Comparison of ENCODE assay signal across 11 cellular contexts in genomic region chr19:2148482-2149135, GRCh38. TPM values are rescaled to one million over a fixed set of nuclear protein-coding genes. Genes with fewer than 3 reads are reported as not detected.
A peak's percentile ranks its signal among the peaks of the same experiment; 100 is the strongest.
DNase-seq lines count a peak whose midpoint lies in the region; ATAC-seq and TF ChIP-seq lines count a peak whose summit lies in the region.
"Had no signal": no experiment of that assay in that cellular context is flagged by ENCODE, and none has a peak within 500 bp of the region (broad histone marks: within the 10 kb centered on the region; RNA-seq: fewer than 3 reads in every experiment).

No MANE protein-coding gene starts in this region.

- 0 out of 2 replicates have a peak overlapping the region, but pooled peaks have one; percentile 11 for H3K4me2 ChIP-seq in HCT116 (ENCODE audit: low read length)
- peak overlapping the region; percentile 91 for H3K4me2 ChIP-seq in smooth muscle cell

- intact Hi-C loops in HCT116 (cut with micrococcal nuclease) (no loop called here), activated B cell treated with CpG ODN at 0.5 μM for 24 hours (cut with micrococcal nuclease) (no loop called here), posterior vena cava (cut with DNase I) (no loop called here)

- DNase-seq in HCT116 (ENCODE audit: low read depth, low spot score) = no peak
- no peak for DNase-seq in activated B cell treated with CpG ODN at 0.5 μM for 24 hours
- DNase-seq in chondrocyte (ENCODE audit: low spot score) = no peak
- no peak for DNase-seq in smooth muscle cell (lab: John Stamatoyannopoulos, UW; ENCODE audit: unreplicated experiment)
- no peak for DNase-seq in posterior vena cava (ENCODE audit: low spot score)
- no peak for DNase-seq in amygdala (lab: John Stamatoyannopoulos, UW)
- no peak for DNase-seq in activated gamma-delta T cell (lab: John Stamatoyannopoulos, UW)
- DNase-seq: heart left ventricle, NCI-H1930, SJCRH30, substantia nigra had no signal

- peaks cover 51% of the 10 kb centered on the region for H3K4me1 Mint-ChIP-seq in activated B cell treated with CpG ODN at 0.5 μM for 24 hours
- peaks cover 49% of the 10 kb centered on the region for H3K4me1 Mint-ChIP-seq in chondrocyte (ENCODE audit: low read depth)

- WGBS in smooth muscle cell (ENCODE audit: low lambda C conversion rate) = 93% methylated on average over 16 of the region's 16 CpGs

- no peaks in the 10 kb centered on the region; the same call in 1 of the 2 replicates for H4K20me1 ChIP-seq in HCT116 (ENCODE audit: insufficient read depth)
- H4K20me1 ChIP-seq in smooth muscle cell (ENCODE audit: low read depth) = peaks cover 73% of the 10 kb centered on the region

- peaks cover 7% of the 10 kb centered on the region for H3F3A ChIP-seq in smooth muscle cell (ENCODE audit: low read depth)

- H3K4me3 ChIP-seq in HCT116 (replicated peaks in 1 of 2; ENCODE audit: low read depth in 1 of 2, low read length in 2 of 2) (no peak overlapping the region), smooth muscle cell (no peak overlapping the region)
- H3K4me3 ChIP-seq: SJCRH30 had no signal

- H3K27ac ChIP-seq in HCT116 (ENCODE audit: low read depth, low read length) (no peak overlapping the region), smooth muscle cell (ENCODE audit: low read depth) (no peak overlapping the region)
- H3K27ac ChIP-seq: SJCRH30 had no signal

- CTCF ChIA-PET in HCT116 (lab: Charles Lee) = no interaction called here
- CTCF ChIA-PET in activated B cell treated with CpG ODN at 0.5 μM for 24 hours (lab: Charles Lee) = interaction anchor here (0.7 kb wide), 1 partner anchor 98 kb away, joined by 3 read pairs; no protein-coding TSS in a partner anchor

- no peaks in the 10 kb centered on the region for H3K9me2 ChIP-seq in HCT116 (ENCODE audit: insufficient read depth)

- H3K9ac ChIP-seq in HCT116 (ENCODE audit: low read length) (no peak overlapping the region), smooth muscle cell (ENCODE audit: low read depth) (no peak overlapping the region)

- H2AFZ ChIP-seq in HCT116 (ENCODE audit: low read depth, low read length, poor library complexity, severe bottlenecking) (no peak overlapping the region), smooth muscle cell (ENCODE audit: low read depth) (no peak overlapping the region)

- H3K9me3 ChIP-seq in HCT116 (ENCODE audit: control insufficient read depth in 1 of 2, insufficient read depth in 1 of 2, low read depth in 1 of 2, low read length in 2 of 2) (no peaks in the 10 kb centered on the region), smooth muscle cell (replicated peaks; ENCODE audit: low read depth) (no peaks in the 10 kb centered on the region)
- H3K9me3 ChIP-seq: heart left ventricle, SJCRH30 had no signal

- RAD21 ChIA-PET in HCT116 (lab: Charles Lee; ENCODE audit: low non-redundant PET in 1 of 2, low total read pairs in 2 of 2, uncharacterized antibody in 2 of 2, unreplicated experiment in 2 of 2) = interaction anchor here in 1 of 2 experiments (0.6 kb wide), 1 partner anchor 130 kb away, joined by 4 read pairs; no protein-coding TSS in a partner anchor

- TF ChIP-seq POLR2A in HCT116 (IDR thresholded peaks at IDR 0.05; ENCODE audit: borderline replicate concordance, extremely low read depth, insufficient read depth, insufficient read length) = no peak

- H3K4me1 ChIP-seq in HCT116 (ENCODE audit: control insufficient read depth in 1 of 2, insufficient read depth in 2 of 2, low read length in 2 of 2) (peaks cover 25 to 31% of the 10 kb centered on the region in 2 experiments; a peak in 3 of 4 replicates), smooth muscle cell (ENCODE audit: low read depth) (peaks cover 10% of the 10 kb centered on the region)

- H3K9me3 Mint-ChIP-seq in activated B cell treated with CpG ODN at 0.5 μM for 24 hours (no peaks in the 10 kb centered on the region), chondrocyte (ENCODE audit: low read depth) (no peaks in the 10 kb centered on the region)

- no peaks in the 10 kb centered on the region for H3K27me3 ChIP-seq in HCT116 (ENCODE audit: insufficient read depth, low read length)
- H3K27me3 ChIP-seq in smooth muscle cell (ENCODE audit: low read depth) = no peaks in the 10 kb centered on the region
- H3K27me3 ChIP-seq: heart left ventricle, SJCRH30 had no signal

- BruUV-seq in HCT116 (replicated peaks; lab: Mats Ljungman, UMichigan) = no TSS peak

- peaks cover 76% of the 10 kb centered on the region for H3K79me2 ChIP-seq in HCT116 (ENCODE audit: insufficient read depth, low read length)
- peaks cover 75% of the 10 kb centered on the region for H3K79me2 ChIP-seq in smooth muscle cell (ENCODE audit: low read depth)

- ATAC-seq in HCT116 (no peak), activated B cell treated with CpG ODN at 0.5 μM for 24 hours (ENCODE audit: low read depth) (no peak)
- ATAC-seq: heart left ventricle had no signal

- H3K36me3 ChIP-seq in HCT116 (ENCODE audit: control insufficient read depth in 1 of 2, insufficient read depth in 2 of 2, low read length in 2 of 2) = peaks cover 0 to 6% of the 10 kb centered on the region in 2 experiments; a peak in 2 of 4 replicates
- no peaks in the 10 kb centered on the region for H3K36me3 ChIP-seq in smooth muscle cell (ENCODE audit: low read depth)

- TF ChIP-seq CTCF in HCT116 (IDR thresholded peaks at IDR 0.05 in 2 of 3, conservative IDR thresholded peaks at IDR 0.05 in 1 of 3; ENCODE audit: borderline replicate concordance in 1 of 3, insufficient read depth in 1 of 3, low read depth in 2 of 3, low read length in 2 of 3) (no peak), activated B cell treated with CpG ODN at 0.5 μM for 24 hours (IDR thresholded peaks at IDR 0.05) (no peak), chondrocyte (IDR thresholded peaks at IDR 0.05) (no peak), smooth muscle cell (IDR thresholded peaks at IDR 0.05; ENCODE audit: borderline replicate concordance, insufficient read depth, poor library complexity, severe bottlenecking) (no peak)

- H3K27me3 Mint-ChIP-seq in activated B cell treated with CpG ODN at 0.5 μM for 24 hours = no peaks in the 10 kb centered on the region
- no peaks in the 10 kb centered on the region for H3K27me3 Mint-ChIP-seq in chondrocyte (ENCODE audit: low read depth)

- TF ChIP-seq RAD21 in HCT116 (IDR thresholded peaks at IDR 0.05; ENCODE audit: low read depth) = no peak

- POLR2A ChIA-PET in HCT116 (lab: Charles Lee) = no interaction called here
- POLR2A ChIA-PET in activated B cell treated with CpG ODN at 0.5 μM for 24 hours (lab: Charles Lee) = interaction anchor here (0.7 kb wide), 2 partner anchors 117 to 207 kb away, joined by 3 to 11 read pairs; no protein-coding TSS in a partner anchor

- peak overlapping the region; percentile 83 for H3K4me3 Mint-ChIP-seq in activated B cell treated with CpG ODN at 0.5 μM for 24 hours
- H3K4me3 Mint-ChIP-seq in chondrocyte (ENCODE audit: unreplicated experiment) = no peak overlapping the region

- peak overlapping the region; percentile 16 for H3K27ac Mint-ChIP-seq in activated B cell treated with CpG ODN at 0.5 μM for 24 hours
- peak overlapping the region; percentile 91 for H3K27ac Mint-ChIP-seq in chondrocyte (ENCODE audit: unreplicated experiment)

- H3K36me3 Mint-ChIP-seq in activated B cell treated with CpG ODN at 0.5 μM for 24 hours (ENCODE audit: low read depth) = peaks cover 14% of the 10 kb centered on the region
- H3K36me3 Mint-ChIP-seq in chondrocyte (ENCODE audit: low read depth) = no peaks in the 10 kb centered on the region

TF ChIP-seq in HCT116, 20 proteins besides CTCF, POLR2A, EP300 and RAD21 (continues in another document):
- TF ChIP-seq FOSL1 (IDR thresholded peaks at IDR 0.05; ENCODE audit: low read depth) = no peak
- TF ChIP-seq CEBPB (IDR thresholded peaks at IDR 0.05; ENCODE audit: low read depth) = no peak
- TF ChIP-seq JUND (IDR thresholded peaks at IDR 0.05) = no peak
- no peak for TF ChIP-seq ELF1 (IDR thresholded peaks at IDR 0.05; ENCODE audit: borderline replicate concordance, low read depth)
- no peak for TF ChIP-seq SP1 (IDR thresholded peaks at IDR 0.05; ENCODE audit: low read depth)
- no peak for TF ChIP-seq EGR1 (IDR thresholded peaks at IDR 0.05; ENCODE audit: low read depth)
- TF ChIP-seq ZFX (IDR thresholded peaks at IDR 0.05) = no peak

RNA-seq across cellular contexts. Expression of gene AP3D1, which starts 2.8 kb away (rescaled TPM):
- 137 TPM for total RNA-seq in HCT116 (2021; ENCODE audit: unreplicated experiment)
- 156 and 181 TPM in 2 replicates for polyA plus RNA-seq in HCT116 (2012)
- 97.2 and 109 TPM in 2 replicates for total RNA-seq in activated B cell treated with CpG ODN at 0.5 μM for 24 hours
- total RNA-seq in chondrocyte = 139 to 157 TPM (median 144 TPM) in 3 replicates
- total RNA-seq in smooth muscle cell = 43.0 and 66.2 TPM in 2 replicates
- 81.0 and 82.8 TPM in 2 replicates for polyA plus RNA-seq in smooth muscle cell
- 10 to 100 TPM; 73.9 to 93.3 TPM for total RNA-seq in posterior vena cava

RNA-seq across cellular contexts. Expression of gene DOT1L, which starts 15.1 kb away (rescaled TPM):
- total RNA-seq in HCT116 (2021; ENCODE audit: unreplicated experiment) (48.9 TPM), activated B cell treated with CpG ODN at 0.5 μM for 24 hours (55.0 and 65.2 TPM in 2 replicates), chondrocyte (24.0 to 26.2 TPM (median 24.9 TPM) in 3 replicates), smooth muscle cell (4.2 and 4.8 TPM in 2 replicates), posterior vena cava (10 to 100 TPM; 14.7 to 23.3 TPM)
- polyA plus RNA-seq in HCT116 (2012) = 21.2 and 27.0 TPM in 2 replicates
- 3.4 and 5.5 TPM in 2 replicates for polyA plus RNA-seq in smooth muscle cell

RNA-seq across cellular contexts. Expression of gene IZUMO4, which starts 51.9 kb away (rescaled TPM):
- 6.1 TPM for total RNA-seq in HCT116 (2021; ENCODE audit: unreplicated experiment)
- polyA plus RNA-seq in HCT116 (2012) = 6.7 and 12.8 TPM in 2 replicates
- total RNA-seq in activated B cell treated with CpG ODN at 0.5 μM for 24 hours = 73.0 and 78.6 TPM in 2 replicates
- 2.4 to 3.9 TPM (median 3.2 TPM) in 3 replicates for total RNA-seq in chondrocyte
- 1.6 and 1.8 TPM in 2 replicates for total RNA-seq in smooth muscle cell
- 0.48 and 0.58 TPM in 2 replicates for polyA plus RNA-seq in smooth muscle cell
- total RNA-seq in posterior vena cava = 1 to 10 TPM in 1 of 2 donors, under 1 TPM in 1; 0.90 to 2.4 TPM

RNA-seq across cellular contexts. Expression of gene MOB3A, which starts 52.5 kb away (rescaled TPM):
- total RNA-seq in HCT116 (2021; ENCODE audit: unreplicated experiment) (32.1 TPM), activated B cell treated with CpG ODN at 0.5 μM for 24 hours (179 and 189 TPM in 2 replicates), chondrocyte (34.6 to 48.0 TPM (median 45.5 TPM) in 3 replicates), smooth muscle cell (11.2 and 13.5 TPM in 2 replicates), posterior vena cava (10 to 100 TPM; 55.8 to 57.1 TPM)
- 39.3 and 39.8 TPM in 2 replicates for polyA plus RNA-seq in HCT116 (2012)
- polyA plus RNA-seq in smooth muscle cell = 23.8 and 32.9 TPM in 2 replicates

Comparison
In these comparisons a context has a peak if more than half of its experiments do, and no peak if none do; other contexts are left out.
1. RNA of gene IZUMO4, which starts 51.9 kb away (total RNA-seq): 73.0 to 78.6 TPM in activated B cell treated with CpG ODN at 0.5 μM for 24 hours; 6.1 TPM in HCT116 (single experiment), 2.4 to 3.9 TPM in chondrocyte, 0.90 to 2.4 TPM in posterior vena cava and 1.6 to 1.8 TPM in smooth muscle cell; every median in the first group is over 10 times any median in the second.